Comparison of ENCODE assay signal across 22 cellular contexts in the genomic region with DNA sequence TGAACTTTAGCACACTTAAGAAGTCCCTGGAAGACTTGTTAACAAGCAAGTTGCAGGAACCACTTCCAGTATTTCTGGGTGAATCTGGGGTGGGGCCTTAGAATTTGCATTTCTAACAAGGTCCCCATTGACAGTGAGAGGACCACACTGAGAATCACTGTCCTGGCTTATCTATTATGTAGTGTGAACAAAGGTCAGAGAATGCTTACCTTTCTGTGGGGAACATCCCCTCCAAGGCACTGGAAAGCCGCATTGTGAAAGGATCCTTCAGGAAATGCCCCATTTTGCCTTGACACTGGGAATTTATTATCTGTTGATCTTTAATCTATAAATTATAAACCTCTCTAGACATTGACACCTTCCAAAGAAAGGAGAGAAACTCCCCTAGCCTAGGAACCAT.
"Had no signal": no experiment of that assay in that cellular context is flagged by ENCODE, and none has a peak within 500 bp of the region (broad histone marks: within the 10 kb centered on the region; RNA-seq: fewer than 3 reads in every experiment).

No MANE protein-coding gene starts in this region.

- H3K27me3 ChIP-seq: foreskin keratinocyte, sigmoid colon, stomach, suprapubic skin, tibial nerve had no signal

- H3K4me1 Mint-ChIP-seq: activated CD4-positive, alpha-beta memory T cell treated with anti-CD3 and anti-CD28 coated beads, Interleukin-2, amount 10 ng/mL, durations not matched to agents 7 days and 5 days; activated naive CD4-positive, alpha-beta T cell treated with anti-CD3 and anti-CD28 coated beads, Interleukin-2, amount 10 ng/mL, durations not matched to agents 7 days and 5 days had no signal

- DNase-seq: activated B cell treated with CpG ODN at 0.5 μM for 24 hours; activated CD4-positive, alpha-beta memory T cell treated with anti-CD3 and anti-CD28 coated beads, Interleukin-2, amount 10 ng/mL, durations not matched to agents 7 days and 5 days; activated CD4-positive, alpha-beta T cell treated with anti-CD3 and anti-CD28 coated beads for 36 hours; activated effector memory CD4-positive, alpha-beta T cell treated with Interleukin-2 at 50 U/mL for 16 hours; activated naive CD4-positive, alpha-beta T cell treated with anti-CD3 and anti-CD28 coated beads, Interleukin-2, amount 10 ng/mL, durations not matched to agents 7 days and 5 days; activated T-cell treated with anti-CD3 and anti-CD28 coated beads, Interleukin-2, amount 50 U/mL, for 72 hours; anterior cingulate cortex; effector CD4-positive, alpha-beta T cell; foreskin keratinocyte; nucleus accumbens; sigmoid colon; stimulated activated CD4-positive, alpha-beta T cell treated with anti-CD3 and anti-CD28 coated beads, Interleukin-15, amount 100 ng/mL, for 24 hours; stomach; T1000 had no signal

- H3K27ac ChIP-seq: foreskin keratinocyte, parathyroid adenoma, sigmoid colon, stomach, suprapubic skin, tibial nerve had no signal

- H3K36me3 ChIP-seq: sigmoid colon, stomach, suprapubic skin had no signal

- H3K9me3 ChIP-seq: sigmoid colon, suprapubic skin had no signal

- H3K36me3 Mint-ChIP-seq: activated naive CD4-positive, alpha-beta T cell treated with anti-CD3 and anti-CD28 coated beads, Interleukin-2, amount 10 ng/mL, durations not matched to agents 7 days and 5 days had no signal

- ATAC-seq: activated CD4-positive, alpha-beta T cell treated with anti-CD3 and anti-CD28 coated beads for 36 hours; activated T-cell treated with anti-CD3 and anti-CD28 coated beads, Interleukin-2, amount 50 U/mL, for 72 hours; foreskin keratinocyte; stimulated activated memory B cell treated with anti-CD40 and anti-IgM and Interleukin-4, amounts not matched to agents 10 μg/mL and 1 μg/mL and 100 μg/mL, for 72 hours had no signal

- H3K4me3 Mint-ChIP-seq: activated B cell treated with CpG ODN at 0.5 μM for 24 hours; activated CD4-positive, alpha-beta memory T cell treated with anti-CD3 and anti-CD28 coated beads, Interleukin-2, amount 10 ng/mL, durations not matched to agents 7 days and 5 days; activated CD4-positive, alpha-beta T cell treated with anti-CD3 and anti-CD28 coated beads for 36 hours; activated naive CD4-positive, alpha-beta T cell treated with anti-CD3 and anti-CD28 coated beads, Interleukin-2, amount 10 ng/mL, durations not matched to agents 7 days and 5 days; activated T-cell treated with anti-CD3 and anti-CD28 coated beads, Interleukin-2, amount 50 U/mL, for 72 hours; brain; dendritic cell treated with granulocyte-macrophage colony-stimulating factor and Interleukin-4, amounts not matched to agents 40 ng/mL and 50 ng/mL, for 4 days; stimulated activated memory B cell treated with anti-CD40 and anti-IgM and Interleukin-4, amounts not matched to agents 10 μg/mL and 1 μg/mL and 100 μg/mL, for 72 hours; T-helper 1 cell treated with Interleukin-12 subunit alpha and Interleukin-12 subunit beta and Interleukin-4 antibody, amounts not matched to agents 30 μg/mL and 1 μg/mL, for 36 hours had no signal

- H3K4me3 ChIP-seq: sigmoid colon, smooth muscle cell, stomach, suprapubic skin, tibial nerve had no signal

- H3K27me3 Mint-ChIP-seq: activated B cell treated with CpG ODN at 0.5 μM for 24 hours; brain; dendritic cell treated with granulocyte-macrophage colony-stimulating factor and Interleukin-4, amounts not matched to agents 40 ng/mL and 50 ng/mL, for 4 days had no signal

- H3K4me2 ChIP-seq: smooth muscle cell had no signal

- H3K9me3 Mint-ChIP-seq: activated naive CD4-positive, alpha-beta T cell treated with anti-CD3 and anti-CD28 coated beads, Interleukin-2, amount 10 ng/mL, durations not matched to agents 7 days and 5 days had no signal

- H3K27ac Mint-ChIP-seq: activated B cell treated with CpG ODN at 0.5 μM for 24 hours; activated CD4-positive, alpha-beta memory T cell treated with anti-CD3 and anti-CD28 coated beads, Interleukin-2, amount 10 ng/mL, durations not matched to agents 7 days and 5 days; activated CD4-positive, alpha-beta T cell treated with anti-CD3 and anti-CD28 coated beads for 36 hours; activated naive CD4-positive, alpha-beta T cell treated with anti-CD3 and anti-CD28 coated beads, Interleukin-2, amount 10 ng/mL, durations not matched to agents 7 days and 5 days; activated T-cell treated with anti-CD3 and anti-CD28 coated beads, Interleukin-2, amount 50 U/mL, for 72 hours; dendritic cell treated with granulocyte-macrophage colony-stimulating factor and Interleukin-4, amounts not matched to agents 40 ng/mL and 50 ng/mL, for 4 days; stimulated activated memory B cell treated with anti-CD40 and anti-IgM and Interleukin-4, amounts not matched to agents 10 μg/mL and 1 μg/mL and 100 μg/mL, for 72 hours; T-helper 1 cell treated with Interleukin-12 subunit alpha and Interleukin-12 subunit beta and Interleukin-4 antibody, amounts not matched to agents 30 μg/mL and 1 μg/mL, for 36 hours had no signal

- H2AFZ ChIP-seq: parathyroid adenoma had no signal

- H3K9ac ChIP-seq: parathyroid adenoma had no signal

- H3K4me1 ChIP-seq: sigmoid colon had no signal
